Comparison of ENCODE assay signal across 14 cellular contexts in the genomic region with DNA sequence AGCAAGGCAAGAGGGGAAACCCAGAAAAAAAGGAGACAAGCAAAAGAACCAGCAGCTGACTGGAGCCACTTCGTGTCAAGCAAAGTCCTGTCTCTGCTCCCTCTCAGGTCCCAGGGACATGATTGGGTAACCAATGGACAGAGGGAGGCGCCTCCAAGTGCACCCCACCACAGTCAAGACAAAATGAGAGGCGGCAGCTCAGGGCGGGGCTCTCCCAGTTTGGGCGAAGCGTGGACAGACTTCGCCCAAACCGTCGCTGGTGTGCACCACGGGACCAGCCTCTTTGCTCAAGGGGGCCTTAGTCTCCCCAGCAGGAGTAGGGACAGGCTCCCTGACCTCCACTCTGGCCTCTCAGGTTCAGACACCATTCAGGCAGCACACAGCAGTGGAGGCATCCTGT. TPM values are rescaled to one million over a fixed set of nuclear protein-coding genes. Genes with fewer than 3 reads are reported as not detected.
DNase-seq lines count a peak whose midpoint lies in the region; ATAC-seq and TF ChIP-seq lines count a peak whose summit lies in the region.
"Had no signal": no experiment of that assay in that cellular context is flagged by ENCODE, and none has a peak within 500 bp of the region (broad histone marks: within the 10 kb centered on the region; RNA-seq: fewer than 3 reads in every experiment).

No MANE protein-coding gene starts in this region.

- DNase-seq in activated effector memory CD4-positive, alpha-beta T cell treated with anti-CD3 and anti-CD28 coated beads, Interleukin-2, amount 50 U/mL, for 16 hours, result peak; percentile 55
- no peak for DNase-seq in activated effector memory CD4-positive, alpha-beta T cell treated with Interleukin-2 at 50 U/mL for 16 hours
- peak; percentile 55 for DNase-seq in RWPE2 (ENCODE audit: low spot score)
- DNase-seq in left ventricle myocardium superior, result peak; percentile 15
- peak; percentile 54 for DNase-seq in spleen
- DNase-seq: activated CD8-positive, alpha-beta memory T cell treated with anti-CD3 and anti-CD28 coated beads, Interleukin-2, amount 50 U/mL, for 48 hours; kidney glomerular epithelial cell; NCI-H187 treated with DMSO at 0.1 percent for 48 hours; NCI-H526; PC-3 had no signal

- intact Hi-C loops in left ventricle myocardium superior (cut with micrococcal nuclease) (no loop called here), spleen (cut with DNase I; ENCODE audit: low total_unique reads) (no loop called here)

- no peak for ATAC-seq in RWPE2 (ENCODE audit: low read depth)
- no peak for ATAC-seq in left ventricle myocardium superior
- ATAC-seq in gastroesophageal sphincter, result no peak
- ATAC-seq in GM21423 (IDR thresholded peaks at IDR 0.05; ENCODE audit: unreplicated experiment), result no peak
- no peak for ATAC-seq in GM21825 (IDR thresholded peaks at IDR 0.05; ENCODE audit: unreplicated experiment)
- ATAC-seq: PC-3 had no signal

- 65 to 88% (median 79%) methylated on average over 4 to 10 of the region's 10 CpGs for WGBS in spleen, 5 donors
- WGBS in gastroesophageal sphincter (ENCODE audit: low coverage in 1 of 2), 2 donors, result 72 to 74% methylated on average over 3 of the region's 10 CpGs

- H3K9me3 ChIP-seq in RWPE2 (ENCODE audit: severe bottlenecking) (no peaks in the 10 kb centered on the region), spleen (no peaks in the 10 kb centered on the region), gastroesophageal sphincter (no peaks in the 10 kb centered on the region)

- H3K4me1 ChIP-seq in RWPE2 (ENCODE audit: insufficient read depth, poor library complexity, severe bottlenecking), result peaks cover 3% of the 10 kb centered on the region
- peaks cover 6 to 21% (median 14%) of the 10 kb centered on the region in 6 donors for H3K4me1 ChIP-seq in spleen
- peaks cover 0 to 8% (median 7%) of the 10 kb centered on the region in 3 donors for H3K4me1 ChIP-seq in gastroesophageal sphincter

- H3K27me3 ChIP-seq in RWPE2 (ENCODE audit: insufficient read depth, poor library complexity, severe bottlenecking) (no peaks in the 10 kb centered on the region), spleen (replicated peaks in 1 of 7) (peaks cover 0 to 66% (median 26%) of the 10 kb centered on the region in 7 donors), gastroesophageal sphincter (peaks cover 68% of the 10 kb centered on the region)

- no peak for TF ChIP-seq EP300 in gastroesophageal sphincter (IDR thresholded peaks at IDR 0.05)

- TF ChIP-seq POLR2A in spleen (IDR thresholded peaks at IDR 0.05) (no peak), gastroesophageal sphincter (IDR thresholded peaks at IDR 0.05) (no peak)

- H3K36me3 ChIP-seq in RWPE2 (ENCODE audit: low read depth) (no peaks in the 10 kb centered on the region), spleen (no peaks in the 10 kb centered on the region), gastroesophageal sphincter (no peaks in the 10 kb centered on the region)
- H3K36me3 ChIP-seq: WERI-Rb-1 had no signal

- no peak overlapping the region for H3K4me3 ChIP-seq in RWPE2 (ENCODE audit: severe bottlenecking)
- H3K4me3 ChIP-seq in spleen, result no peak overlapping the region
- no peak overlapping the region for H3K4me3 ChIP-seq in gastroesophageal sphincter

- H3K27ac ChIP-seq in RWPE2 (ENCODE audit: poor library complexity, severe bottlenecking) (no peak overlapping the region), spleen (no peak overlapping the region), gastroesophageal sphincter (no peak overlapping the region)
- H3K27ac ChIP-seq: WERI-Rb-1 had no signal

- TF ChIP-seq CTCF in RWPE2 (IDR thresholded peaks at IDR 0.05; ENCODE audit: poor library complexity, severe bottlenecking) (no peak), spleen (IDR thresholded peaks at IDR 0.05 in 8 of 11, conservative IDR thresholded peaks at IDR 0.05 in 3 of 11) (no peak), gastroesophageal sphincter (IDR thresholded peaks at IDR 0.05) (no peak)

RNA-seq across cellular contexts. Expression of a gene that starts 1.5 kb away (rescaled TPM):
- 0.79 TPM for total RNA-seq in left ventricle myocardium superior
- 10 to 100 TPM in 1 of 7 donors, 1 to 10 TPM in 6; 3.8 to 10.0 (median 5.9) TPM for total RNA-seq in spleen
- polyA plus RNA-seq in spleen, result 1 to 10 TPM; 1.8 to 6.9 (median 4.1) TPM
- 1 to 10 TPM; 3.9 to 5.6 (median 4.2) TPM for total RNA-seq in gastroesophageal sphincter
